18 cellular contexts compared by ENCODE assay signal in the genomic region with DNA sequence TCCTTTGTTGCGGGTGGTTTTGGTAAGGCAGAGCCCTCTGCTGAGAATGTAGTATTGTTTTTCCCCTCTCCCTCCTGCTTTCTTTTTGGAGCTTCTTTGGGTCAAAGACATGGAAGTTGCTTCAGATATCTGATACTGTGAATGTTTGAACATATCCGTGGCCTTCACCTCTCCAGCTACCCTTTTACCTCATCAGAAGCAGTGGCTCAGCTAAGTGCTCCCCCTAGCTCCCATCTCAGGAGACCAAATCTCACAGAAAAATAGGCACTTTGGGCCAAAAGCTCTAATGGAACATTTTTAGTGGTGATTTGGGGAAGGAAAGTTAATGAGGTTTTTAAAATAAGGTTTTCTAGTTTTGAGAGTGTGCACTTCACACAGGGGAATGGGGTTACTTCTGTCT. TPM values are rescaled to one million over a fixed set of nuclear protein-coding genes. Genes with fewer than 3 reads are reported as not detected.
A peak's percentile ranks its signal among the peaks of the same experiment; 100 is the strongest.
DNase-seq lines count a peak whose midpoint lies in the region; ATAC-seq and TF ChIP-seq lines count a peak whose summit lies in the region.
"Had no signal": no experiment of that assay in that cellular context is flagged by ENCODE, and none has a peak within 500 bp of the region (broad histone marks: within the 10 kb centered on the region; RNA-seq: fewer than 3 reads in every experiment).

No MANE protein-coding gene starts in this region.

- no peak overlapping the region for H3K4me3 Mint-ChIP-seq in activated naive CD8-positive, alpha-beta T cell treated with anti-CD3 and anti-CD28 coated beads, Interleukin-2, amount 50 U/mL, for 24 hours
- H3K4me3 Mint-ChIP-seq in activated naive CD8-positive, alpha-beta T cell treated with anti-CD3 and anti-CD28 coated beads for 36 hours: no peak overlapping the region
- H3K4me3 Mint-ChIP-seq: neural crest cell; stimulated activated memory B cell treated with anti-CD40 and anti-IgM and Interleukin-4, amounts not matched to agents 10 μg/mL and 1 μg/mL and 100 μg/mL, for 72 hours had no signal

- in situ Hi-C loops in SK-MEL-5 (cut with HindIII; ENCODE audit: low pct_unique_long_range_greater_than_20kb, low sequenced_read_pairs): no loop called here

- no peak for ATAC-seq in activated naive CD8-positive, alpha-beta T cell treated with anti-CD3 and anti-CD28 coated beads, Interleukin-2, amount 50 U/mL, for 24 hours
- no peak for ATAC-seq in upper lobe of right lung
- ATAC-seq: stimulated activated memory B cell treated with anti-CD40 and anti-IgM and Interleukin-4, amounts not matched to agents 10 μg/mL and 1 μg/mL and 100 μg/mL, for 72 hours had no signal

- H3K4me1 Mint-ChIP-seq in activated naive CD8-positive, alpha-beta T cell treated with anti-CD3 and anti-CD28 coated beads, Interleukin-2, amount 50 U/mL, for 24 hours: peaks cover 20% of the 10 kb centered on the region
- peaks cover 8% of the 10 kb centered on the region for H3K4me1 Mint-ChIP-seq in activated naive CD8-positive, alpha-beta T cell treated with anti-CD3 and anti-CD28 coated beads for 36 hours
- H3K4me1 Mint-ChIP-seq: neural crest cell; stimulated activated memory B cell treated with anti-CD40 and anti-IgM and Interleukin-4, amounts not matched to agents 10 μg/mL and 1 μg/mL and 100 μg/mL, for 72 hours had no signal

- peaks cover 8% of the 10 kb centered on the region for H3K27me3 ChIP-seq in upper lobe of right lung

- no peaks in the 10 kb centered on the region for H3K9me3 Mint-ChIP-seq in activated naive CD8-positive, alpha-beta T cell treated with anti-CD3 and anti-CD28 coated beads, Interleukin-2, amount 50 U/mL, for 24 hours
- no peaks in the 10 kb centered on the region for H3K9me3 Mint-ChIP-seq in activated naive CD8-positive, alpha-beta T cell treated with anti-CD3 and anti-CD28 coated beads for 36 hours
- H3K9me3 Mint-ChIP-seq: neural crest cell; stimulated activated memory B cell treated with anti-CD40 and anti-IgM and Interleukin-4, amounts not matched to agents 10 μg/mL and 1 μg/mL and 100 μg/mL, for 72 hours had no signal

- H3K27me3 Mint-ChIP-seq in activated naive CD8-positive, alpha-beta T cell treated with anti-CD3 and anti-CD28 coated beads, Interleukin-2, amount 50 U/mL, for 24 hours: peaks cover 1% of the 10 kb centered on the region
- peaks cover 3% of the 10 kb centered on the region for H3K27me3 Mint-ChIP-seq in activated naive CD8-positive, alpha-beta T cell treated with anti-CD3 and anti-CD28 coated beads for 36 hours

- DNase-seq in activated naive CD8-positive, alpha-beta T cell treated with anti-CD3 and anti-CD28 coated beads, Interleukin-2, amount 50 U/mL, for 24 hours: no peak
- DNase-seq in activated naive CD8-positive, alpha-beta T cell treated with anti-CD3 and anti-CD28 coated beads for 36 hours: no peak
- peak; percentile 8 for DNase-seq in SK-MEL-5 (ENCODE audit: low read depth, low spot score)
- DNase-seq in foreskin fibroblast: peak in 1 of 2 donors; percentile 42
- DNase-seq in upper lobe of right lung: no peak
- no peak for DNase-seq in AG08395 (ENCODE audit: low spot score)
- no peak for DNase-seq in superior temporal gyrus (ENCODE audit: extremely low spot score)
- no peak for DNase-seq in T-helper 1 cell
- DNase-seq: activated CD4-positive, alpha-beta T cell treated with anti-CD3 and anti-CD28 coated beads for 48 hours; activated T-cell treated with anti-CD3 and anti-CD28 coated beads, Interleukin-2, amount 50 U/mL, for 1 hour; anterior cingulate cortex; Calu3; NCI-H1694; NCI-H524; T-helper 2 cell had no signal

- H3K36me3 ChIP-seq in upper lobe of right lung: peaks cover 30% of the 10 kb centered on the region

- H3K4me1 ChIP-seq in upper lobe of right lung: peaks cover 8% of the 10 kb centered on the region
- H3K4me1 ChIP-seq: HAP-1 had no signal

- H3K27ac Mint-ChIP-seq in activated naive CD8-positive, alpha-beta T cell treated with anti-CD3 and anti-CD28 coated beads, Interleukin-2, amount 50 U/mL, for 24 hours: peak overlapping the region; percentile 26
- no peak overlapping the region for H3K27ac Mint-ChIP-seq in activated naive CD8-positive, alpha-beta T cell treated with anti-CD3 and anti-CD28 coated beads for 36 hours
- H3K27ac Mint-ChIP-seq: stimulated activated memory B cell treated with anti-CD40 and anti-IgM and Interleukin-4, amounts not matched to agents 10 μg/mL and 1 μg/mL and 100 μg/mL, for 72 hours had no signal

- peak; percentile 39 for TF ChIP-seq CTCF in foreskin fibroblast (IDR thresholded peaks at IDR 0.05; ENCODE audit: low read depth, low read length)
- peak; percentile 8 for TF ChIP-seq CTCF in upper lobe of right lung (IDR thresholded peaks at IDR 0.05)

- peaks cover 32% of the 10 kb centered on the region for H3K36me3 Mint-ChIP-seq in activated naive CD8-positive, alpha-beta T cell treated with anti-CD3 and anti-CD28 coated beads, Interleukin-2, amount 50 U/mL, for 24 hours (ENCODE audit: low read depth)
- H3K36me3 Mint-ChIP-seq in activated naive CD8-positive, alpha-beta T cell treated with anti-CD3 and anti-CD28 coated beads for 36 hours: peaks cover 11% of the 10 kb centered on the region

- no peaks in the 10 kb centered on the region for H3K9me3 ChIP-seq in upper lobe of right lung
- H3K9me3 ChIP-seq: HAP-1 had no signal

- intact Hi-C loops in upper lobe of right lung (cut with DNase I): no loop called here

- no peak overlapping the region for H3K27ac ChIP-seq in upper lobe of right lung

- H3K4me3 ChIP-seq in foreskin fibroblast (ENCODE audit: low read depth in 1 of 2, low read length in 2 of 2): no peak overlapping the region
- H3K4me3 ChIP-seq in upper lobe of right lung: no peak overlapping the region
- H3K4me3 ChIP-seq: HAP-1 had no signal

RNA-seq across cellular contexts. Expression of gene TMEM200B, which starts 6.3 kb away (rescaled TPM):
- total RNA-seq in activated naive CD8-positive, alpha-beta T cell treated with anti-CD3 and anti-CD28 coated beads for 36 hours: under 1 TPM; 0.90 to 0.99 TPM
- not detected in 2 replicates for total RNA-seq in SK-MEL-5 (2014; rRNA removed; shearing (Covaris generic))
- not detected in 2 replicates for polyA plus RNA-seq in SK-MEL-5 (2015; cell fraction: cytosol; rRNA removed)
- polyA plus RNA-seq in SK-MEL-5 (2015; cell fraction: nucleus; rRNA removed): 0.14 and 1.7 TPM in 2 replicates
- total RNA-seq in upper lobe of right lung: 8.7 TPM
- total RNA-seq: Calu3 had no signal
